Comparison of ENCODE assay signal across 25 cellular contexts in the genomic region with DNA sequence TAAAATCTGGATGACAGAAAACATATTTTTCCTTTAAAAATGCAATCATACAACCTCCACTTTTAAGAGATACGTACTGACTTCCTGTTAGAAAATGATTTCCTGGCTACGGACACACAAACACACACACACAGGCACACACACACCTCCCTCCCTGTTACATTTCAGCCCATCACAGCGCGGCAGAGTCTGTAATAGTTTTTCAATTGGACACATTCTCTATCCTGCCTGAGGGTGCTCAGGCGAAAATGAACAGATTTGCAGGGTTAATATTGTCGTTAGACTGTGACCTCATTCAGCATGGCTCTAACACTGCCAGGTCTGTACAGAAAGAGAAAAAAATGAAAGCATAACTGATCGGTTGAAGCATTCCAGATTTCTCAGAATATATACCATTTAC. TPM values are rescaled to one million over a fixed set of nuclear protein-coding genes. Genes with fewer than 3 reads are reported as not detected.
DNase-seq lines count a peak whose midpoint lies in the region; ATAC-seq and TF ChIP-seq lines count a peak whose summit lies in the region.
"Had no signal": no experiment of that assay in that cellular context is flagged by ENCODE, and none has a peak within 500 bp of the region (broad histone marks: within the 10 kb centered on the region; RNA-seq: fewer than 3 reads in every experiment).

No MANE protein-coding gene starts in this region.

- no peak overlapping the region for H3K9ac ChIP-seq in DND-41 (ENCODE audit: low read depth, low read length)
- no peak overlapping the region for H3K9ac ChIP-seq in endocrine pancreas (ENCODE audit: control insufficient read depth, insufficient read depth, low read length)

- H3K27me3 Mint-ChIP-seq in mesothelial cell of epicardium (ENCODE audit: low read depth), result no peaks in the 10 kb centered on the region
- H3K27me3 Mint-ChIP-seq in activated CD4-positive, alpha-beta T cell treated with anti-CD3 and anti-CD28 coated beads for 36 hours, result no peaks in the 10 kb centered on the region
- H3K27me3 Mint-ChIP-seq: activated CD4-positive, alpha-beta memory T cell treated with anti-CD3 and anti-CD28 coated beads, Interleukin-2, amount 10 ng/mL, durations not matched to agents 7 days and 5 days; naive B cell had no signal

- H3K4me1 ChIP-seq in DND-41 (ENCODE audit: insufficient read depth, low read length) (peaks cover 11% of the 10 kb centered on the region), endocrine pancreas (ENCODE audit: control insufficient read depth, insufficient read depth, low read length) (peaks cover 4% of the 10 kb centered on the region)
- H3K4me1 ChIP-seq: heart right ventricle, thyroid gland had no signal

- no peaks in the 10 kb centered on the region for H3K9me3 ChIP-seq in DND-41 (ENCODE audit: insufficient read depth, low read length, severe bottlenecking)
- no peaks in the 10 kb centered on the region for H3K9me3 ChIP-seq in endocrine pancreas (ENCODE audit: control insufficient read depth, low read length)
- H3K9me3 ChIP-seq: heart right ventricle, thyroid gland had no signal

- ATAC-seq in DND-41 (ENCODE audit: insufficient read depth, low read depth) (peak; percentile 81), GM21529 (IDR thresholded peaks at IDR 0.05; ENCODE audit: unreplicated experiment) (no peak)
- ATAC-seq in activated CD4-positive, alpha-beta T cell treated with anti-CD3 and anti-CD28 coated beads for 36 hours, result no peak
- ATAC-seq: heart right ventricle; Panc1; stimulated activated naive CD8-positive, alpha-beta T cell treated with anti-CD3 and anti-CD28 coated beads, Interleukin-15, Interleukin-2, amounts not matched to agents 100 U/mL and 50 U/mL, for 24 hours had no signal

- no peaks in the 10 kb centered on the region for H3K9me3 Mint-ChIP-seq in mesothelial cell of epicardium
- no peaks in the 10 kb centered on the region for H3K9me3 Mint-ChIP-seq in activated CD4-positive, alpha-beta T cell treated with anti-CD3 and anti-CD28 coated beads for 36 hours (ENCODE audit: low read depth)
- H3K9me3 Mint-ChIP-seq: activated CD4-positive, alpha-beta memory T cell treated with anti-CD3 and anti-CD28 coated beads, Interleukin-2, amount 10 ng/mL, durations not matched to agents 7 days and 5 days had no signal

- peaks cover 11% of the 10 kb centered on the region for H3K36me3 Mint-ChIP-seq in mesothelial cell of epicardium
- no peaks in the 10 kb centered on the region for H3K36me3 Mint-ChIP-seq in activated CD4-positive, alpha-beta T cell treated with anti-CD3 and anti-CD28 coated beads for 36 hours (ENCODE audit: low read depth)
- H3K36me3 Mint-ChIP-seq: naive B cell had no signal

- H3K79me2 ChIP-seq in DND-41 (ENCODE audit: insufficient read depth, low read length), result 0 out of 2 replicates have a peak, but pooled peaks cover 6% of the 10 kb centered on the region

- no peaks in the 10 kb centered on the region for H4K20me1 ChIP-seq in DND-41 (ENCODE audit: insufficient read depth, low read length)

- H3K27ac Mint-ChIP-seq in mesothelial cell of epicardium, result peak overlapping the region; percentile 23
- H3K27ac Mint-ChIP-seq in activated CD4-positive, alpha-beta T cell treated with anti-CD3 and anti-CD28 coated beads for 36 hours, result no peak overlapping the region
- H3K27ac Mint-ChIP-seq: activated CD4-positive, alpha-beta memory T cell treated with anti-CD3 and anti-CD28 coated beads, Interleukin-2, amount 10 ng/mL, durations not matched to agents 7 days and 5 days had no signal

- H3K4me2 ChIP-seq in DND-41 (ENCODE audit: insufficient read depth, low read length), result no peak overlapping the region

- no peak overlapping the region for H2AFZ ChIP-seq in DND-41 (ENCODE audit: low read depth, low read length)

- no peak overlapping the region for H3K4me3 ChIP-seq in DND-41 (ENCODE audit: low read depth in 1 of 2, low read length in 2 of 2)
- peak overlapping the region; percentile 51 for H3K4me3 ChIP-seq in endocrine pancreas (ENCODE audit: control insufficient read depth, insufficient read depth, low read length)
- H3K4me3 ChIP-seq: heart right ventricle, thyroid gland had no signal

- H3K27me3 ChIP-seq in DND-41 (ENCODE audit: insufficient read depth, low read length, poor library complexity) (no peaks in the 10 kb centered on the region), endocrine pancreas (ENCODE audit: control insufficient read depth, insufficient read depth, low read length) (no peaks in the 10 kb centered on the region)
- H3K27me3 ChIP-seq: heart right ventricle, thyroid gland had no signal

- POLR2A ChIA-PET in RWPE1 (lab: Yijun Ruan, JAX; ENCODE audit: low non-redundant PET), result no interaction called here
- POLR2A ChIA-PET in activated CD4-positive, alpha-beta T cell treated with anti-CD3 and anti-CD28 coated beads for 36 hours (lab: Charles Lee), result no interaction called here

- peaks cover 34% of the 10 kb centered on the region for H3K4me1 Mint-ChIP-seq in mesothelial cell of epicardium
- peaks cover 3% of the 10 kb centered on the region for H3K4me1 Mint-ChIP-seq in activated CD4-positive, alpha-beta T cell treated with anti-CD3 and anti-CD28 coated beads for 36 hours
- H3K4me1 Mint-ChIP-seq: activated CD4-positive, alpha-beta memory T cell treated with anti-CD3 and anti-CD28 coated beads, Interleukin-2, amount 10 ng/mL, durations not matched to agents 7 days and 5 days; naive B cell had no signal

- intact Hi-C loops in activated CD4-positive, alpha-beta T cell treated with anti-CD3 and anti-CD28 coated beads for 36 hours (cut with DNase I, micrococcal nuclease), result no loop called here

- TF ChIP-seq CTCF in DND-41 (IDR thresholded peaks at IDR 0.05; ENCODE audit: borderline replicate concordance, extremely low read depth, low read length, poor library complexity, severe bottlenecking) (no peak), RWPE1 (conservative IDR thresholded peaks at IDR 0.05; ENCODE audit: low read depth) (no peak), mesothelial cell of epicardium (IDR thresholded peaks at IDR 0.05; ENCODE audit: unreplicated experiment) (no peak)

- peak overlapping the region; percentile 28 for H3K4me3 Mint-ChIP-seq in mesothelial cell of epicardium
- H3K4me3 Mint-ChIP-seq in activated CD4-positive, alpha-beta T cell treated with anti-CD3 and anti-CD28 coated beads for 36 hours, result no peak overlapping the region
- H3K4me3 Mint-ChIP-seq: activated CD4-positive, alpha-beta memory T cell treated with anti-CD3 and anti-CD28 coated beads, Interleukin-2, amount 10 ng/mL, durations not matched to agents 7 days and 5 days; naive B cell had no signal

- CTCF ChIA-PET in RWPE1 (lab: Yijun Ruan, JAX), result no interaction called here
- CTCF ChIA-PET in activated CD4-positive, alpha-beta T cell treated with anti-CD3 and anti-CD28 coated beads for 36 hours (lab: Charles Lee), result no interaction called here

- 0 out of 2 replicates have a peak overlapping the region, but pooled peaks have one; percentile 35 for H3K27ac ChIP-seq in DND-41 (ENCODE audit: low read length)
- H3K27ac ChIP-seq in RWPE1, result peak overlapping the region; percentile 27; the same call in 1 of the 2 replicates
- H3K27ac ChIP-seq: C4-2B, heart right ventricle, HL-60, thyroid gland had no signal

- H3K36me3 ChIP-seq in DND-41 (ENCODE audit: insufficient read depth, low read length), result peaks cover 17% of the 10 kb centered on the region
- no peaks in the 10 kb centered on the region for H3K36me3 ChIP-seq in endocrine pancreas (ENCODE audit: control insufficient read depth, insufficient read depth, low read length)
- H3K36me3 ChIP-seq: thyroid gland had no signal

- DNase-seq in DND-41 (peak; percentile 42), RWPE1 (ENCODE audit: low spot score) (no peak), mesothelial cell of epicardium (ENCODE audit: low spot score in 2 of 2, unreplicated experiment in 2 of 2) (no peak), NCI-H2107 treated with DMSO at 0.1 percent for 48 hours (lab: John Stamatoyannopoulos, UW; ENCODE audit: unreplicated experiment) (no peak), HCEC 1CT (no peak)
- no peak for DNase-seq in activated CD4-positive, alpha-beta T cell treated with anti-CD3 and anti-CD28 coated beads for 36 hours
- DNase-seq: activated CD4-positive, alpha-beta memory T cell treated with anti-CD3 and anti-CD28 coated beads, Interleukin-2, amount 10 ng/mL, durations not matched to agents 7 days and 5 days; activated CD4-positive, CD25-positive, alpha-beta regulatory T cell; activated gamma-delta T cell treated with Interleukin-2 at 50 U/mL for 16 hours; activated T-cell treated with anti-CD3 and anti-CD28 coated beads for 4 hours; effector CD4-positive, alpha-beta T cell; heart right ventricle; mesenchymal stem cell; naive B cell; NCI-H2171 treated with DMSO at 0.1 percent for 48 hours; small intestine; stimulated activated CD4-positive, alpha-beta T cell treated with anti-CD3 and anti-CD28 coated beads, Interleukin-2, amount 100 ng/mL, for 48 hours; stimulated activated naive CD8-positive, alpha-beta T cell treated with anti-CD3 and anti-CD28 coated beads, Interleukin-15, Interleukin-2, amounts not matched to agents 100 U/mL and 50 U/mL, for 24 hours; T-helper 9 cell; thyroid gland had no signal

RNA-seq across cellular contexts. Expression of a gene that starts 45.0 kb away (rescaled TPM):
- total RNA-seq in mesothelial cell of epicardium, result 34.4 to 38.5 TPM (median 35.7 TPM) in 3 replicates
- total RNA-seq in activated CD4-positive, alpha-beta T cell treated with anti-CD3 and anti-CD28 coated beads for 36 hours, result 1 to 10 TPM; 3.2 to 4.2 TPM
